ENCODE assay signal across 25 cellular contexts in the genomic region with DNA sequence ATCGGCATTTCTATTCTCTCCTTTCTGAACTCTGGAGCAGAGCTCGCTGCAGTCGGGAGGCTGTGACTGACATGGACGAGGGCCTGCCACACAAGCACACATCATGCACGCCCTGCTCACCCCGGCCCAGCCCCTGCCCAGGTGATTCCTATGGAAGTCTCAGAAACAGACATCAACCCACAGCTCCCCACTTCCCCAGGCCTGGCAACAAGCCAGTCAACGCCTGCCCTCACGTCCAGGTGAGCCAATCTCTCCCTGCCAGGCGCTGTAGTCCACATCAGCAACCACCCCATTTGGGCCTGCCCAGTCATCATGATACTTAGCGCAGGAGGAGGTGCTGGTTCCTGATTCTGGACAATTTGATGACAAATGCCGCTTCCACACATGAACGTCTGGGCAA. TPM values are rescaled to one million over a fixed set of nuclear protein-coding genes. Genes with fewer than 3 reads are reported as not detected.
DNase-seq lines count a peak whose midpoint lies in the region; ATAC-seq and TF ChIP-seq lines count a peak whose summit lies in the region.
"Had no signal": no experiment of that assay in that cellular context is flagged by ENCODE, and none has a peak within 500 bp of the region (broad histone marks: within the 10 kb centered on the region; RNA-seq: fewer than 3 reads in every experiment).

No MANE protein-coding gene starts in this region.

- no peak overlapping the region for H2AK5ac ChIP-seq in H9 (ENCODE audit: insufficient read length, low read length)

- no peak for ATAC-seq in HG03095 (IDR thresholded peaks at IDR 0.05; ENCODE audit: unreplicated experiment)
- ATAC-seq in GM21367 (IDR thresholded peaks at IDR 0.05; ENCODE audit: unreplicated experiment) = no peak

- H4K5ac ChIP-seq in H9 (ENCODE audit: insufficient read length, low read depth, low read length) = no peak overlapping the region

- H3K36me3 Mint-ChIP-seq in H9 (ENCODE audit: insufficient read depth in 1 of 3, low read depth in 3 of 3) (peaks cover 23 to 57% (median 49%) of the 10 kb centered on the region in 3 experiments; a peak in 6 of 7 replicates), nephron progenitor cell (ENCODE audit: low read depth) (peaks cover 28% of the 10 kb centered on the region)

- H2BK20ac ChIP-seq in H9 (ENCODE audit: low read depth, low read length, poor library complexity, severe bottlenecking) = no peak overlapping the region

- H2BK12ac ChIP-seq in H9 (ENCODE audit: insufficient read length, low read depth, low read length) = no peak overlapping the region

- H3F3A ChIP-seq in PC-9 (ENCODE audit: insufficient read depth, low read depth) = peaks cover 34% of the 10 kb centered on the region

- no peaks in the 10 kb centered on the region for H3K9me3 ChIP-seq in H9 (ENCODE audit: control insufficient read depth, low read depth, low read length)
- no peaks in the 10 kb centered on the region for H3K9me3 ChIP-seq in esophagus (ENCODE audit: control insufficient read depth in 2 of 2, insufficient read depth in 1 of 2, low read depth in 1 of 2, low read length in 1 of 2)
- no peaks in the 10 kb centered on the region for H3K9me3 ChIP-seq in PC-9 (ENCODE audit: insufficient read depth, low read depth)
- H3K9me3 ChIP-seq: thyroid gland had no signal

- DNase-seq in DMS79 treated with DMSO at 0.1 percent for 48 hours (lab: John Stamatoyannopoulos, UW) = peak; percentile 35
- DNase-seq in H9 = no peak
- DNase-seq in nephron progenitor cell = no peak
- DNase-seq in PC-9 = no peak
- DNase-seq: activated CD4-positive, alpha-beta T cell treated with anti-CD3 and anti-CD28 coated beads for 48 hours; CD4-positive, alpha-beta memory T cell; dermis blood vessel endothelial cell; DMS 273 treated with DMSO at 0.1 percent for 48 hours; foreskin melanocyte; immature natural killer cell; NCI-H1048; NCI-H2029; NCI-H345; NCI-H774; SHP77; small intestine; thyroid gland had no signal

- peak overlapping the region; percentile 13 to 91 (median 55); a peak in 5 of 7 replicates for H3K27ac Mint-ChIP-seq in H9
- peak overlapping the region; percentile 83 for H3K27ac Mint-ChIP-seq in nephron progenitor cell
- H3K27ac Mint-ChIP-seq: stimulated activated naive CD8-positive, alpha-beta T cell treated with anti-CD3 and anti-CD28 coated beads, Interleukin-15, Interleukin-2, amounts not matched to agents 100 ng/mL and 50 ng/mL, for 24 hours had no signal

- H3K4me1 ChIP-seq in H9 (ENCODE audit: insufficient read depth, low read length) (0 out of 2 replicates have a peak, but pooled peaks cover 9% of the 10 kb centered on the region), esophagus (ENCODE audit: control insufficient read depth in 2 of 2, insufficient read depth in 2 of 2, low read length in 1 of 2) (peaks cover 3 to 13% of the 10 kb centered on the region in 2 donors), PC-9 (replicated peaks; ENCODE audit: insufficient read depth) (peaks cover 18% of the 10 kb centered on the region)

- H3K56ac ChIP-seq in H9 (ENCODE audit: insufficient read length, low read depth, low read length) = no peak overlapping the region

- H3K9me3 Mint-ChIP-seq in H9 = no peaks in the 10 kb centered on the region
- no peaks in the 10 kb centered on the region for H3K9me3 Mint-ChIP-seq in nephron progenitor cell
- H3K9me3 Mint-ChIP-seq: immature natural killer cell; stimulated activated naive CD8-positive, alpha-beta T cell treated with anti-CD3 and anti-CD28 coated beads, Interleukin-15, Interleukin-2, amounts not matched to agents 100 ng/mL and 50 ng/mL, for 24 hours had no signal

- no TSS peak for BruUV-seq in PC-9 (replicated peaks; lab: Mats Ljungman, UMichigan)

- no peak overlapping the region for H3K4me3 Mint-ChIP-seq in H9
- H3K4me3 Mint-ChIP-seq in nephron progenitor cell = no peak overlapping the region
- H3K4me3 Mint-ChIP-seq: CD4-positive, alpha-beta memory T cell; immature natural killer cell; stimulated activated naive CD8-positive, alpha-beta T cell treated with anti-CD3 and anti-CD28 coated beads, Interleukin-15, Interleukin-2, amounts not matched to agents 100 ng/mL and 50 ng/mL, for 24 hours had no signal

- H3K9ac ChIP-seq in H9 (ENCODE audit: extremely low read depth, insufficient read length, low read length) = no peak overlapping the region

- H3K4ac ChIP-seq in H9 (ENCODE audit: low read depth, low read length) = no peak overlapping the region

- H3K9me2 ChIP-seq in PC-9 (ENCODE audit: insufficient read depth) = no peaks in the 10 kb centered on the region

- H2BK15ac ChIP-seq in H9 (ENCODE audit: low read depth, low read length) = no peak overlapping the region

- no CpG with 5 or more reads among the region's 12 CpGs for WGBS in H9 (ENCODE audit: extremely low coverage, insufficient read length, low lambda C conversion rate)
- 54 to 74% methylated on average over 12 of the region's 12 CpGs for whole genome bisulfite sequencing in esophagus, 2 donors

- H3K23ac ChIP-seq in H9 (ENCODE audit: insufficient read length, low read depth, low read length) = no peak overlapping the region

- H3K36me3 ChIP-seq in esophagus (ENCODE audit: control insufficient read depth in 2 of 2, insufficient read depth in 2 of 2, low read length in 1 of 2) (peaks cover 18 to 24% of the 10 kb centered on the region in 2 donors), PC-9 (ENCODE audit: low read depth) (0 out of 2 replicates have a peak, but pooled peaks cover 14% of the 10 kb centered on the region)

- H3K18ac ChIP-seq in H9 (ENCODE audit: insufficient read length, low read depth, low read length) = no peak overlapping the region

- no peak overlapping the region for H3K27ac ChIP-seq in H9 (ENCODE audit: insufficient read length, low read depth, low read length)
- peak overlapping the region; percentile 39 to 57 for H3K27ac ChIP-seq in esophagus (ENCODE audit: low read depth in 2 of 2, low read length in 1 of 2)
- no peak overlapping the region for H3K27ac ChIP-seq in PC-9
- H3K27ac ChIP-seq: cardiac muscle cell, hepatocyte, thyroid gland had no signal

- TF ChIP-seq CTCF in H9 (conservative IDR thresholded peaks at IDR 0.05) (no peak), nephron progenitor cell (IDR thresholded peaks at IDR 0.05) (no peak), PC-9 (conservative IDR thresholded peaks at IDR 0.05) (no peak)

- POLR2A ChIA-PET in PC-9 (lab: Charles Lee; ENCODE audit: unreplicated experiment) = interaction anchor here (0.6 kb wide), 1 partner anchor 63 kb away, joined by 3 read pairs; no protein-coding TSS in a partner anchor

- H3K23me2 ChIP-seq in H9 (ENCODE audit: insufficient read length, low read depth, low read length, poor library complexity, severe bottlenecking) = no peaks in the 10 kb centered on the region

- H3T11ph ChIP-seq in H9 (ENCODE audit: low read length) = no peak overlapping the region

- H4K20me1 ChIP-seq in H9 (ENCODE audit: control insufficient read depth, insufficient read depth, insufficient read length) (no peaks in the 10 kb centered on the region), PC-9 (ENCODE audit: insufficient read depth) (no peaks in the 10 kb centered on the region; the same call in 1 of the 2 replicates)

- no peak overlapping the region for H3K4me2 ChIP-seq in H9 (ENCODE audit: insufficient read depth, insufficient read length, low read length)
- no peak overlapping the region for H3K4me2 ChIP-seq in PC-9
- H3K4me2 ChIP-seq: hepatocyte had no signal

- H3K79me1 ChIP-seq in H9 (ENCODE audit: insufficient read depth, low read depth, low read length, poor library complexity, severe bottlenecking) = no peaks in the 10 kb centered on the region

- H2BK5ac ChIP-seq in H9 (ENCODE audit: insufficient read length, low read length) = no peak overlapping the region

- H3K27me3 Mint-ChIP-seq in H9 (ENCODE audit: low read depth) (no peaks in the 10 kb centered on the region; the same call in 1 of the 2 replicates), nephron progenitor cell (ENCODE audit: low read depth, poor library complexity) (no peaks in the 10 kb centered on the region)
- H3K27me3 Mint-ChIP-seq: CD4-positive, alpha-beta memory T cell; stimulated activated naive CD8-positive, alpha-beta T cell treated with anti-CD3 and anti-CD28 coated beads, Interleukin-15, Interleukin-2, amounts not matched to agents 100 ng/mL and 50 ng/mL, for 24 hours had no signal

- no peak overlapping the region for H2BK120ac ChIP-seq in H9 (ENCODE audit: low read depth, low read length, poor library complexity, severe bottlenecking)

- H2AFZ ChIP-seq in H9 (ENCODE audit: low read length) = no peak overlapping the region
- no peak overlapping the region for H2AFZ ChIP-seq in PC-9
- H2AFZ ChIP-seq: hepatocyte had no signal

- H3K27me3 ChIP-seq in H9 (ENCODE audit: insufficient read depth, low read length) (no peaks in the 10 kb centered on the region), esophagus (ENCODE audit: control insufficient read depth in 1 of 2, insufficient read depth in 2 of 2, low read length in 2 of 2) (no peaks in the 10 kb centered on the region), PC-9 (ENCODE audit: insufficient read depth, low read depth) (no peaks in the 10 kb centered on the region)
- H3K27me3 ChIP-seq: cardiac muscle cell, hepatocyte, thyroid gland had no signal

- H3K4me3 ChIP-seq in esophagus (ENCODE audit: low read depth in 1 of 2, low read length in 2 of 2) = no peak overlapping the region
- H3K4me3 ChIP-seq in PC-9 = no peak overlapping the region
- H3K4me3 ChIP-seq: cardiac muscle cell, hepatocyte, thyroid gland had no signal

- CTCF ChIA-PET in PC-9 (lab: Charles Lee) = no interaction called here

- peaks cover 20% of the 10 kb centered on the region in 2 experiments for H3K4me1 Mint-ChIP-seq in H9
- H3K4me1 Mint-ChIP-seq in nephron progenitor cell = peaks cover 21% of the 10 kb centered on the region
- H3K4me1 Mint-ChIP-seq: immature natural killer cell had no signal

- intact Hi-C loops in PC-9 (cut with micrococcal nuclease; ENCODE audit: unreplicated experiment) = no loop called here

- H4K8ac ChIP-seq in H9 (replicated peaks; ENCODE audit: insufficient read length, low read depth, low read length) = no peak overlapping the region

- H3K14ac ChIP-seq in H9 (ENCODE audit: insufficient read depth, low read length) = no peak overlapping the region

- no peaks in the 10 kb centered on the region for H3K79me2 ChIP-seq in H9 (ENCODE audit: insufficient read depth, low read length)
- 0 out of 2 replicates have a peak, but pooled peaks cover 2% of the 10 kb centered on the region for H3K79me2 ChIP-seq in PC-9 (ENCODE audit: low read depth)
- H3K79me2 ChIP-seq: hepatocyte had no signal

- no peak overlapping the region for H4K91ac ChIP-seq in H9 (ENCODE audit: insufficient read length, low read depth, low read length)

RNA-seq across cellular contexts. Expression of a gene that starts 33.5 kb away (rescaled TPM):
- 0.35 and 0.83 TPM in 2 replicates for total RNA-seq in H9 (2021)
- polyA plus RNA-seq in esophagus = under 1 TPM; 0.12 to 0.19 TPM
- total RNA-seq in PC-9 (2021) = not detected in 2 replicates
- total RNA-seq: cardiac muscle cell; CD4-positive, alpha-beta memory T cell; dermis blood vessel endothelial cell; hepatocyte; liver; OCI-LY7; thyroid gland had no signal
- polyA plus RNA-seq: cardiac muscle cell, hepatocyte, immature natural killer cell, liver had no signal

Comparison
In these comparisons a context has a peak if more than half of its experiments do, and no peak if none do; other contexts are left out.
1. H3K27ac ChIP-seq: peak in esophagus (2 of 2); none in H9 (single experiment) and PC-9 (single experiment).